Comparison of ENCODE assay signal across 1 cellular context in the genomic region with DNA sequence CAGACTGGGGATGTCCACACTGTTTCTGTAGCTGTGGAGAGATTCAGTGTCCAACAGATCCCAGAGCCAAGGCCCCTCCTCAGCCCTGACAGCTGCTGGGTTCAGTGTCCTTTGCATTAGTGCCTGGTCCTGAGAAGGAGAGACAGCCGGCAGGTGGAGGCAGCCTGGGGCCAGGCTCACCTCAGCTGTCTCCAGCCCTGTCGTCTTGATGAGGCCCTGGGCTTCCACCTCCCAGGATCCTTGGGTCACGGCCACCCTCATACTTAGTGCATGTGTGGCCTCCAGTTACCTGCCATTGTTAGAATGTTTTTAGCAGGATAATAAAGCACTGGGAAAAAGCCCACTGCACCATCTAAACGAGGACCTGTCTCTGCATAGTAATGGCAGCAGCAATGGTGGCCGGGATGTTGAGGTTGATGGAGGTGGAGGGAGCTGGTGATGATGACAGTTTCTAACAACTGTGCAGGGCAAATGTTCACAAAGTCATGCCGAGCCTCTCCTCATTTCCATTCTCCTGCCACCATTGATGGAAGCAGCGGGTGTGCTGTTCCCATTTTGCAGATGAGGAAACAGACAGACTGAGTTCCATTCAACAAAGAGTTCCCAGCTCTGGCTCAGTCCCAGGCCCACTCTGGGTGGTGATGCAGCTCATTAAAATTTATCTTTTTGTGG.
TF ChIP-seq lines count a peak whose summit lies in the region.

No MANE protein-coding gene starts in this region.

TF ChIP-seq in K562, 482 proteins besides CTCF, POLR2A, EP300 and RAD21:
- TF ChIP-seq NKRF (IDR thresholded peaks at IDR 0.05; ENCODE audit: borderline replicate concordance) (no peak), RBM25 (IDR thresholded peaks at IDR 0.05; ENCODE audit: low read depth, low read length, severe bottlenecking) (peak; percentile 14)
